In genomic region chr1:198598796-198599321, GRCh38 we compare ENCODE assay signal across 1 cellular context.
TF ChIP-seq lines count a peak whose summit lies in the region.

No MANE protein-coding gene starts in this region.

TF ChIP-seq in GM23338, 12 proteins besides CTCF, POLR2A, EP300 and RAD21 (continued from another document):
- TF ChIP-seq REST (IDR thresholded peaks at IDR 0.05; ENCODE audit: unreplicated experiment), result no peak
TF ChIP-seq in GM23338: peak in this region for 0.
